18 cellular contexts compared by ENCODE assay signal in genomic region chr2:136013962-136014361, GRCh38. TPM values are rescaled to one million over a fixed set of nuclear protein-coding genes. Genes with fewer than 3 reads are reported as not detected.
DNase-seq lines count a peak whose midpoint lies in the region; ATAC-seq and TF ChIP-seq lines count a peak whose summit lies in the region.
"Had no signal": no experiment of that assay in that cellular context is flagged by ENCODE, and none has a peak within 500 bp of the region (broad histone marks: within the 10 kb centered on the region; RNA-seq: fewer than 3 reads in every experiment).

No MANE protein-coding gene starts in this region.

- intact Hi-C loops in Right ventricle myocardium superior (cut with DNase I) (no loop called here), cardiac septum (cut with DNase I) (no loop called here), heart left ventricle (cut with DNase I) (loop anchor here in 3 of 10 donors (2.0 to 10.0 kb wide), 2 partner anchors 101 to 103 kb away; partner anchors contain the start of gene CXCR4 (in 2 of the 3))

- H3K27ac ChIP-seq in heart left ventricle (peak overlapping the region in 9 of 12 donors; percentile 29 to 69 (median 56)), smooth muscle cell (ENCODE audit: low read depth) (no peak overlapping the region)
- H3K27ac ChIP-seq: coronary artery had no signal

- H3K9me3 ChIP-seq in heart left ventricle (no peaks in the 10 kb centered on the region), smooth muscle cell (replicated peaks; ENCODE audit: low read depth) (no peaks in the 10 kb centered on the region)

- no peaks in the 10 kb centered on the region for H3K36me3 Mint-ChIP-seq in nephron progenitor cell (ENCODE audit: low read depth)
- H3K36me3 Mint-ChIP-seq: natural killer cell treated with Interleukin-12 subunit alpha and Interleukin-12 subunit beta and Interleukin-15 and Interleukin-18, amount 100 ng/mL, for 72 hours had no signal

- H3F3A ChIP-seq in smooth muscle cell (ENCODE audit: low read depth) = no peaks in the 10 kb centered on the region

- H3K36me3 ChIP-seq in heart left ventricle (no peaks in the 10 kb centered on the region), smooth muscle cell (ENCODE audit: low read depth) (no peaks in the 10 kb centered on the region)

- H3K9me3 Mint-ChIP-seq in nephron progenitor cell = no peaks in the 10 kb centered on the region
- H3K9me3 Mint-ChIP-seq: natural killer cell treated with Interleukin-12 subunit alpha and Interleukin-12 subunit beta and Interleukin-15 and Interleukin-18, amount 100 ng/mL, for 72 hours had no signal

- H3K9ac ChIP-seq in smooth muscle cell (ENCODE audit: low read depth) = no peak overlapping the region

- TF ChIP-seq CTCF in heart left ventricle (IDR thresholded peaks at IDR 0.05) (peak in 3 of 12 donors; percentile 15 to 44 (median 21)), nephron progenitor cell (IDR thresholded peaks at IDR 0.05) (no peak), smooth muscle cell (IDR thresholded peaks at IDR 0.05; ENCODE audit: borderline replicate concordance, insufficient read depth, poor library complexity, severe bottlenecking) (no peak)

- WGBS in heart left ventricle, 4 donors = 25 to 37% (median 32%) methylated on average over 4 of the region's 4 CpGs
- 79% methylated on average over 4 of the region's 4 CpGs for WGBS in smooth muscle cell (ENCODE audit: low lambda C conversion rate)

- peaks cover 49% of the 10 kb centered on the region for H3K4me1 Mint-ChIP-seq in nephron progenitor cell

- no peak overlapping the region for H2AFZ ChIP-seq in smooth muscle cell (ENCODE audit: low read depth)

- H3K4me2 ChIP-seq in smooth muscle cell = no peak overlapping the region

- H3K79me2 ChIP-seq in smooth muscle cell (ENCODE audit: low read depth) = no peaks in the 10 kb centered on the region

- H3K27me3 Mint-ChIP-seq in nephron progenitor cell (ENCODE audit: low read depth, poor library complexity) = peaks cover under 1% of the 10 kb centered on the region

- H3K27me3 ChIP-seq in heart left ventricle = no peaks in the 10 kb centered on the region
- no peaks in the 10 kb centered on the region for H3K27me3 ChIP-seq in smooth muscle cell (ENCODE audit: low read depth)

- TF ChIP-seq POLR2A in heart left ventricle (IDR thresholded peaks at IDR 0.05) = no peak

- peak; percentile 69 for ATAC-seq in Right ventricle myocardium superior (ENCODE audit: poor library complexity)
- ATAC-seq in heart left ventricle = peak; percentile 51 to 94 (median 70)
- ATAC-seq in HG02870 (IDR thresholded peaks at IDR 0.05; ENCODE audit: unreplicated experiment) = no peak
- ATAC-seq: activated CD4-positive, CD25-positive, alpha-beta regulatory T cell treated with anti-CD3 and anti-CD28 coated beads, Interleukin-2, amount 50 U/mL, for 24 hours; natural killer cell treated with Interleukin-12 subunit alpha and Interleukin-12 subunit beta and Interleukin-15 and Interleukin-18, amount 100 ng/mL, for 72 hours had no signal

- H4K20me1 ChIP-seq in smooth muscle cell (ENCODE audit: low read depth) = no peaks in the 10 kb centered on the region

- H3K4me1 ChIP-seq in heart left ventricle (peaks cover 7 to 51% (median 17%) of the 10 kb centered on the region in 12 donors), smooth muscle cell (ENCODE audit: low read depth) (no peaks in the 10 kb centered on the region)

- H3K27ac Mint-ChIP-seq in nephron progenitor cell = peak overlapping the region; percentile 65
- H3K27ac Mint-ChIP-seq: natural killer cell treated with Interleukin-12 subunit alpha and Interleukin-12 subunit beta and Interleukin-15 and Interleukin-18, amount 100 ng/mL, for 72 hours had no signal

- DNase-seq in Right ventricle myocardium superior (no peak), cardiac septum (ENCODE audit: low spot score) (no peak), heart left ventricle (peak in 2 of 5 donors; percentile 36), nephron progenitor cell (no peak), T-helper 1 cell (no peak), smooth muscle cell (lab: John Stamatoyannopoulos, UW; ENCODE audit: unreplicated experiment) (no peak), NCI-H1694 treated with DMSO at 0.1 percent for 48 hours (lab: John Stamatoyannopoulos, UW) (no peak)
- DNase-seq: activated T-cell treated with anti-CD3 and anti-CD28 coated beads for 4 hours; DMS53; foreskin fibroblast; islet precursor cell; NCI-H2107; NK-92 treated with Interleukin-12 subunit alpha and Interleukin-12 subunit beta, amount 100 ng/mL, for 24 hours; trophoblast cell had no signal

- no peak overlapping the region for H3K4me3 Mint-ChIP-seq in nephron progenitor cell
- H3K4me3 Mint-ChIP-seq: natural killer cell treated with Interleukin-12 subunit alpha and Interleukin-12 subunit beta and Interleukin-15 and Interleukin-18, amount 100 ng/mL, for 72 hours had no signal

- H3K4me3 ChIP-seq in heart left ventricle = no peak overlapping the region
- no peak overlapping the region for H3K4me3 ChIP-seq in smooth muscle cell
- H3K4me3 ChIP-seq: coronary artery had no signal

RNA-seq across cellular contexts. Expression of gene DARS1, which starts 28.5 kb away (rescaled TPM):
- total RNA-seq in Right ventricle myocardium superior = 62.8 TPM
- total RNA-seq in cardiac septum = 52.9 TPM
- total RNA-seq in heart left ventricle = 10 to 100 TPM; 51.2 to 64.4 (median 55.0) TPM
- 10 to 100 TPM; 64.8 to 90.0 TPM for polyA plus RNA-seq in heart left ventricle
- 112 and 121 TPM in 2 replicates for total RNA-seq in smooth muscle cell
- polyA plus RNA-seq in smooth muscle cell = 110 and 119 TPM in 2 replicates
